ENCODE assay signal across 9 cellular contexts in genomic region chr3:112605285-112605684, GRCh38. TPM values are rescaled to one million over a fixed set of nuclear protein-coding genes. Genes with fewer than 3 reads are reported as not detected.
DNase-seq lines count a peak whose midpoint lies in the region; ATAC-seq and TF ChIP-seq lines count a peak whose summit lies in the region.
"Had no signal": no experiment of that assay in that cellular context is flagged by ENCODE, and none has a peak within 500 bp of the region (broad histone marks: within the 10 kb centered on the region; RNA-seq: fewer than 3 reads in every experiment).

No MANE protein-coding gene starts in this region.

- DNase-seq in NCI-H1092 (lab: John Stamatoyannopoulos, UW), result peak; percentile 3
- DNase-seq in NCI-H1092 treated with DMSO at 0.1 percent for 48 hours (lab: John Stamatoyannopoulos, UW), result no peak
- peak; percentile 81 for DNase-seq in NCI-H226
- peak; percentile 99 for DNase-seq in fibroblast of mammary gland (ENCODE audit: low read depth)
- DNase-seq in skeletal muscle cell (ENCODE audit: low read depth), result peak; percentile 97
- no peak for DNase-seq in G401 (ENCODE audit: low spot score)
- no peak for DNase-seq in Karpas-422

- no peaks in the 10 kb centered on the region for H3K4me1 ChIP-seq in Karpas-422 (ENCODE audit: low read length)

- no peak overlapping the region for H3K9ac ChIP-seq in Karpas-422 (ENCODE audit: low read length)
- H3K9ac ChIP-seq: KMS-11 had no signal

- no peaks in the 10 kb centered on the region for H3K27me3 ChIP-seq in Karpas-422 (ENCODE audit: low read length)

- no peaks in the 10 kb centered on the region for H3K36me3 ChIP-seq in Karpas-422 (ENCODE audit: insufficient read depth, low read length)

- H4K20me1 ChIP-seq in Karpas-422 (ENCODE audit: insufficient read depth, low read depth, low read length), result no peaks in the 10 kb centered on the region

- H3K4me2 ChIP-seq in Karpas-422 (ENCODE audit: low read depth, low read length, poor library complexity, severe bottlenecking), result no peak overlapping the region

- H3K27ac ChIP-seq in Karpas-422 (ENCODE audit: low read length), result no peak overlapping the region
- H3K27ac ChIP-seq: KMS-11 had no signal

- TF ChIP-seq CTCF in fibroblast of mammary gland (conservative IDR thresholded peaks at IDR 0.05; ENCODE audit: control insufficient read depth, insufficient read depth, low read depth, low read length), result no peak

- H3K9me2 ChIP-seq in Karpas-422 (replicated peaks; ENCODE audit: insufficient read depth, low read length), result no peaks in the 10 kb centered on the region

- H3K4me3 ChIP-seq in fibroblast of mammary gland (ENCODE audit: control insufficient read depth, low read depth, low read length), result no peak overlapping the region
- no peak overlapping the region for H3K4me3 ChIP-seq in skeletal muscle cell (ENCODE audit: low read depth, low read length)
- H3K4me3 ChIP-seq in Karpas-422 (ENCODE audit: low read length), result no peak overlapping the region

- no peak overlapping the region for H2AFZ ChIP-seq in Karpas-422 (ENCODE audit: low read length)

- no peaks in the 10 kb centered on the region for H3K9me3 ChIP-seq in Karpas-422 (ENCODE audit: low read length)

- H3K79me2 ChIP-seq in Karpas-422 (ENCODE audit: low read length), result no peaks in the 10 kb centered on the region

- no peak for ATAC-seq in HG03342 (IDR thresholded peaks at IDR 0.05; ENCODE audit: unreplicated experiment)

- in situ Hi-C loops in G401 (cut with HindIII; ENCODE audit: low sequenced_read_pairs), result no loop called here

RNA-seq across cellular contexts. Expression of gene CCDC80, which starts 35.7 kb away (rescaled TPM):
- 2.3 and 4.4 TPM in 2 replicates for total RNA-seq in G401 (2014; rRNA removed; shearing (Covaris generic))
- 0.11 TPM in 1 of 2 replicates, not detected in the other for total RNA-seq in Karpas-422 (2014; rRNA removed; shearing (Covaris generic); ENCODE audit: low replicate concordance)

RNA-seq across cellular contexts. Expression of gene SLC35A5, which starts 43.4 kb away (rescaled TPM):
- 14.2 and 30.1 TPM in 2 replicates for total RNA-seq in G401 (2014; rRNA removed; shearing (Covaris generic))
- 17.1 and 87.4 TPM in 2 replicates for total RNA-seq in Karpas-422 (2014; rRNA removed; shearing (Covaris generic); ENCODE audit: low replicate concordance)

RNA-seq across cellular contexts. Expression of gene ATG3, which starts 43.5 kb away (rescaled TPM):
- 60.7 and 73.2 TPM in 2 replicates for total RNA-seq in G401 (2014; rRNA removed; shearing (Covaris generic))
- total RNA-seq in Karpas-422 (2014; rRNA removed; shearing (Covaris generic); ENCODE audit: low replicate concordance), result 102 and 127 TPM in 2 replicates

Comparison
In these comparisons a context has a peak if more than half of its experiments do, and no peak if none do; other contexts are left out.
1. DNase-seq: peak in NCI-H1092 (single experiment), NCI-H226 (single experiment), fibroblast of mammary gland (single experiment) and skeletal muscle cell (single experiment); none in NCI-H1092 treated with DMSO at 0.1 percent for 48 hours (single experiment), G401 (single experiment) and Karpas-422 (single experiment).